In the genomic region with DNA sequence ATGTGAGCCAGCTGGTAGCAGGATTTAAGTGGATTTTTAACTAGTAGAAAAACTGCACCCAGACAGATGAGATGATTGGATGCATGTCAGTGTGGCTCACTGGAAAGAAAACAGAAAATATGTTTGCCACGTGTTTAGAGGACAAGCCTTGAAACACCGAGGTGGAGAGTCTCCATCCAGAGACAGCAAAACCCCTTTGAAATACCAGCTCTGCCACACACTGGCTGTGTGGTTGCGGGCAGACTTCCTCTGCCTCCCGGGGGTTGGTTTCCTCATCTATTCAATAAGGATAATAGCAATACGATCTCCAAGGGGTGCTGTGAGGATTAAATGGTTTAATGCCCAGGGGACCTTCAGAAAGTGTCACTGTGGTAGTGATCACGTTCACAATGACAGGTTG, we compare ENCODE assay signal across 18 cellular contexts.
"Had no signal": no experiment of that assay in that cellular context is flagged by ENCODE, and none has a peak within 500 bp of the region (broad histone marks: within the 10 kb centered on the region; RNA-seq: fewer than 3 reads in every experiment).

No MANE protein-coding gene starts in this region.

- H3K27ac Mint-ChIP-seq: activated naive CD8-positive, alpha-beta T cell; dendritic cell treated with granulocyte-macrophage colony-stimulating factor and Interleukin-4, amounts not matched to agents 40 ng/mL and 50 ng/mL, for 4 days; effector memory CD8-positive, alpha-beta T cell; natural killer cell treated with Interleukin-12 subunit alpha and Interleukin-12 subunit beta and Interleukin-15 and Interleukin-18, amount 100 ng/mL, for 72 hours; progenitor cell of endocrine pancreas; WTC11 had no signal

- ATAC-seq: effector memory CD8-positive, alpha-beta T cell; natural killer cell treated with Interleukin-12 subunit alpha and Interleukin-12 subunit beta and Interleukin-15 and Interleukin-18, amount 100 ng/mL, for 72 hours had no signal

- H3K27me3 Mint-ChIP-seq: activated naive CD8-positive, alpha-beta T cell; dendritic cell treated with granulocyte-macrophage colony-stimulating factor and Interleukin-4, amounts not matched to agents 40 ng/mL and 50 ng/mL, for 4 days had no signal

- H3K4me3 ChIP-seq: tibial artery, uterus had no signal

- H3K27ac ChIP-seq: epithelial cell of prostate, tibial artery, uterus had no signal

- H3K9me3 ChIP-seq: tibial artery, uterus had no signal

- H3K36me3 ChIP-seq: tibial artery, uterus had no signal

- H3K4me3 Mint-ChIP-seq: activated naive CD8-positive, alpha-beta T cell; dendritic cell treated with granulocyte-macrophage colony-stimulating factor and Interleukin-4, amounts not matched to agents 40 ng/mL and 50 ng/mL, for 4 days; effector memory CD8-positive, alpha-beta T cell; natural killer cell treated with Interleukin-12 subunit alpha and Interleukin-12 subunit beta and Interleukin-15 and Interleukin-18, amount 100 ng/mL, for 72 hours; WTC11 had no signal

- H3K36me3 Mint-ChIP-seq: activated naive CD8-positive, alpha-beta T cell; natural killer cell treated with Interleukin-12 subunit alpha and Interleukin-12 subunit beta and Interleukin-15 and Interleukin-18, amount 100 ng/mL, for 72 hours; WTC11 had no signal

- H3K4me1 ChIP-seq: tibial artery, uterus had no signal

- DNase-seq: activated CD4-positive, alpha-beta T cell treated with anti-CD3 and anti-CD28 coated beads for 48 hours; activated gamma-delta T cell; activated T-cell treated with anti-CD3 and anti-CD28 coated beads, Interleukin-2, amount 50 U/mL, for 1 hour; cerebellar nuclear complex; effector memory CD8-positive, alpha-beta T cell; left ventricle myocardium superior; mesenchymal stem cell; occipital lobe; right cardiac atrium; small intestine; tibial artery; uterus had no signal

- H3K9me3 Mint-ChIP-seq: dendritic cell treated with granulocyte-macrophage colony-stimulating factor and Interleukin-4, amounts not matched to agents 40 ng/mL and 50 ng/mL, for 4 days; effector memory CD8-positive, alpha-beta T cell; natural killer cell treated with Interleukin-12 subunit alpha and Interleukin-12 subunit beta and Interleukin-15 and Interleukin-18, amount 100 ng/mL, for 72 hours; WTC11 had no signal

- H3K27me3 ChIP-seq: uterus had no signal
